Comparison of ENCODE assay signal across 8 cellular contexts in genomic region chr14:63869940-63870752, GRCh38. TPM values are rescaled to one million over a fixed set of nuclear protein-coding genes. Genes with fewer than 3 reads are reported as not detected.
A peak's percentile ranks its signal among the peaks of the same experiment; 100 is the strongest.
DNase-seq lines count a peak whose midpoint lies in the region; ATAC-seq and TF ChIP-seq lines count a peak whose summit lies in the region.
"Not testable (repeated sequence)": the region's sequence is repeated elsewhere in the genome, so short reads cannot be mapped to it uniquely, and the experiment has no call there.

No MANE protein-coding gene starts in this region.

- H3K36me3 ChIP-seq in OCI-LY1 (ENCODE audit: insufficient read depth, low read length), result not testable (repeated sequence)

- not testable (repeated sequence) for TF ChIP-seq CTCF in OCI-LY1 (IDR thresholded peaks at IDR 0.05; ENCODE audit: low read length); foreskin keratinocyte (conservative IDR thresholded peaks at IDR 0.05)

- H3K79me2 ChIP-seq in OCI-LY1 (ENCODE audit: insufficient read depth, low read length), result peaks cover 47% of the 10 kb centered on the region

- H3K36me3 Mint-ChIP-seq in activated T-helper 17 cell treated with anti-CD3 and anti-CD28 coated beads, Interleukin-2, amount 50 U/mL, for 72 hours (ENCODE audit: low read depth); stimulated activated naive B cell treated with anti-CD40 and anti-IgM and Interleukin-4, amounts not matched to agents 10 μg/mL and 1 μg/mL and 100 μg/mL, for 72 hours: not testable (repeated sequence)

- peaks cover 50% of the 10 kb centered on the region for H3K4me1 Mint-ChIP-seq in activated T-helper 17 cell treated with anti-CD3 and anti-CD28 coated beads, Interleukin-2, amount 50 U/mL, for 72 hours
- peaks cover 29 to 56% of the 10 kb centered on the region in 2 donors for H3K4me1 Mint-ChIP-seq in stimulated activated naive B cell treated with anti-CD40 and anti-IgM and Interleukin-4, amounts not matched to agents 10 μg/mL and 1 μg/mL and 100 μg/mL, for 72 hours

- H3K4me2 ChIP-seq in OCI-LY1 (ENCODE audit: low read length), result peak overlapping the region; percentile 63

- not testable (repeated sequence) for H3K27me3 ChIP-seq in OCI-LY1 (ENCODE audit: insufficient read depth, low read length); foreskin keratinocyte

- not testable (repeated sequence) for H3K9me3 Mint-ChIP-seq in activated T-helper 17 cell treated with anti-CD3 and anti-CD28 coated beads, Interleukin-2, amount 50 U/mL, for 72 hours; stimulated activated naive B cell treated with anti-CD40 and anti-IgM and Interleukin-4, amounts not matched to agents 10 μg/mL and 1 μg/mL and 100 μg/mL, for 72 hours

- H3K27ac Mint-ChIP-seq in activated T-helper 17 cell treated with anti-CD3 and anti-CD28 coated beads, Interleukin-2, amount 50 U/mL, for 72 hours, result peak overlapping the region; percentile 60
- peak overlapping the region; percentile 39 for H3K27ac Mint-ChIP-seq in stimulated activated naive B cell treated with anti-CD40 and anti-IgM and Interleukin-4, amounts not matched to agents 10 μg/mL and 1 μg/mL and 100 μg/mL, for 72 hours

- H3K27me3 Mint-ChIP-seq in activated T-helper 17 cell treated with anti-CD3 and anti-CD28 coated beads, Interleukin-2, amount 50 U/mL, for 72 hours; stimulated activated naive B cell treated with anti-CD40 and anti-IgM and Interleukin-4, amounts not matched to agents 10 μg/mL and 1 μg/mL and 100 μg/mL, for 72 hours: not testable (repeated sequence)

- peak; percentile 21 for DNase-seq in DMS153 (lab: John Stamatoyannopoulos, UW)
- DNase-seq in foreskin keratinocyte; stimulated activated naive B cell treated with anti-CD40 and anti-IgM and Interleukin-4, amounts not matched to agents 10 μg/mL and 1 μg/mL and 100 μg/mL, for 72 hours: not testable (repeated sequence)

- H3K27ac ChIP-seq in OCI-LY1 (ENCODE audit: low read depth, low read length, poor library complexity, severe bottlenecking), result peak overlapping the region; percentile 90
- H3K27ac ChIP-seq in foreskin keratinocyte, result peak overlapping the region; percentile 22

- H3K9me3 ChIP-seq in OCI-LY1 (ENCODE audit: low read length), result not testable (repeated sequence)

- H3K4me1 ChIP-seq in OCI-LY1 (ENCODE audit: insufficient read depth, low read length, severe bottlenecking), result peaks cover 93% of the 10 kb centered on the region
- H3K4me1 ChIP-seq in foreskin keratinocyte, result peaks cover 21% of the 10 kb centered on the region

- ATAC-seq in GM19452 (IDR thresholded peaks at IDR 0.05; ENCODE audit: unreplicated experiment), result peak; percentile 54
- ATAC-seq in HG02870 (IDR thresholded peaks at IDR 0.05; ENCODE audit: unreplicated experiment), result peak; percentile 48
- peak; percentile 52 for ATAC-seq in HG03565 (IDR thresholded peaks at IDR 0.05; ENCODE audit: unreplicated experiment)
- peak; percentile 81 for ATAC-seq in activated T-helper 17 cell treated with anti-CD3 and anti-CD28 coated beads, Interleukin-2, amount 50 U/mL, for 72 hours (replicated peaks)
- peak; percentile 36 for ATAC-seq in foreskin keratinocyte
- peak; percentile 59 to 64 for ATAC-seq in stimulated activated naive B cell treated with anti-CD40 and anti-IgM and Interleukin-4, amounts not matched to agents 10 μg/mL and 1 μg/mL and 100 μg/mL, for 72 hours (replicated peaks)

- not testable (repeated sequence) for H2AFZ ChIP-seq in OCI-LY1 (ENCODE audit: low read length)

- H4K20me1 ChIP-seq in OCI-LY1 (ENCODE audit: insufficient read depth, low read length), result not testable (repeated sequence)

- not testable (repeated sequence) for H3K9me2 ChIP-seq in OCI-LY1 (ENCODE audit: low read depth, low read length)

- H3F3A ChIP-seq in OCI-LY1 (ENCODE audit: insufficient read depth, low read length), result peaks cover 18% of the 10 kb centered on the region

- peak overlapping the region; percentile 66 for H3K4me3 Mint-ChIP-seq in activated T-helper 17 cell treated with anti-CD3 and anti-CD28 coated beads, Interleukin-2, amount 50 U/mL, for 72 hours
- H3K4me3 Mint-ChIP-seq in stimulated activated naive B cell treated with anti-CD40 and anti-IgM and Interleukin-4, amounts not matched to agents 10 μg/mL and 1 μg/mL and 100 μg/mL, for 72 hours, result peak overlapping the region; percentile 6 to 11

- H3K9ac ChIP-seq in OCI-LY1 (ENCODE audit: low read length), result peak overlapping the region; percentile 39; the same call in 1 of the 2 replicates

- peak overlapping the region; percentile 34 for H3K4me3 ChIP-seq in OCI-LY1 (ENCODE audit: low read depth, low read length, poor library complexity, severe bottlenecking)

RNA-seq across cellular contexts. Expression of gene SYNE2, which starts 17.3 kb away (rescaled TPM):
- total RNA-seq in activated T-helper 17 cell treated with anti-CD3 and anti-CD28 coated beads, Interleukin-2, amount 50 U/mL, for 72 hours, result 10 to 100 TPM; 48.5 to 66.9 TPM
- 20.8 and 22.5 TPM in 2 replicates for total RNA-seq in foreskin keratinocyte
- polyA plus RNA-seq in foreskin keratinocyte, result 5.2 and 6.9 TPM in 2 replicates
